ENCODE assay signal across 1 cellular context in genomic region chr10:32950457-32951109, GRCh38.
TF ChIP-seq lines count a peak whose summit lies in the region.

No MANE protein-coding gene starts in this region.

TF ChIP-seq in HCT116, 20 proteins besides CTCF, POLR2A, EP300 and RAD21 (continued from another document):
- no peak for TF ChIP-seq ZBTB33 (IDR thresholded peaks at IDR 0.05; ENCODE audit: extremely low read depth, insufficient replicate concordance, low read length)
TF ChIP-seq in HCT116: peak in this region for 1.
